11 cellular contexts compared by ENCODE assay signal in the genomic region with DNA sequence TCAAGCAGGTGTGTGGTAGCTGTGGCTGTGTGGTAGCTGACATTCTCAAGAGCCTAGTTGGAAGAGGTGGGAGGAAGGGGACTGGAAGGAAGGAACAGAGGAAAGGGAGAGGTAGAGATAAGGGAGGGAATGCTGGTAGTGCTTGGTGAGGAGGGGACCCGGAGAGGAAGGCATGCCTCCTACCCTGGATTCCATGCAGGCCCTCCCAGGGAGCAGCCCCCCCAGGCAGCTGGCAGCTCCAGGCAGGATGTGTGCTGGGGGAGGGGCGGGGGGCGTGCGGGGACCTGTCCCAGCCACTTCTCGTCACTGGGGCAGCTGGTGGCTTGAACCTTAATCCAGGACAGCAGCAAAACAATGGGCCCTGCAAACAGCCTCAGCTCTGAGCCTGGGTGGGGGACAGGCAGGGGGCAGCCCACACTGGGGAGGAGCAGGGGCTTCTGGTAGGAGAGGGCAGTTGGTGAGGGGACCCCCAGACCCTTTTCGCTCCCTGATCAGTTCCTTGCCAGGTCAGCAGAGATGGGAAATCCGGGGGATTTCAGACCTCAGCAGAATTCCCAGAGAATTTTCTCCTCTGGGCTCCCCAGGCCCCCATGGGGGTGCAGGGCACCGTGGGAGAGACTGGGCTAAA. TPM values are rescaled to one million over a fixed set of nuclear protein-coding genes. Genes with fewer than 3 reads are reported as not detected.
DNase-seq lines count a peak whose midpoint lies in the region; ATAC-seq, FAIRE-seq and TF ChIP-seq lines count a peak whose summit lies in the region.
"Had no signal": no experiment of that assay in that cellular context is flagged by ENCODE, and none has a peak within 500 bp of the region (broad histone marks: within the 10 kb centered on the region; RNA-seq: fewer than 3 reads in every experiment).

No MANE protein-coding gene starts in this region.

- peak overlapping the region in 1 of 2 donors; percentile 74 for H3K27ac ChIP-seq in prostate gland

- H3K36me3 Mint-ChIP-seq in glutamatergic neuron (ENCODE audit: unreplicated experiment), result no peaks in the 10 kb centered on the region
- H3K36me3 Mint-ChIP-seq: activated naive CD4-positive, alpha-beta T cell treated with anti-CD3 and anti-CD28 coated beads, Interleukin-2, amount 50 U/mL, for 24 hours; immature natural killer cell had no signal

- TF ChIP-seq CTCF in D721Med (IDR thresholded peaks at IDR 0.05; ENCODE audit: insufficient read depth, missing control alignments), result no peak
- no peak for TF ChIP-seq CTCF in epithelial cell of esophagus (IDR thresholded peaks at IDR 0.05; ENCODE audit: insufficient read depth, low read depth, low read length, missing control alignments)
- no peak for TF ChIP-seq CTCF in prostate gland (IDR thresholded peaks at IDR 0.05)
- TF ChIP-seq CTCF in glutamatergic neuron (IDR thresholded peaks at IDR 0.05; ENCODE audit: partially characterized antibody, unreplicated experiment), result no peak

- H3K27ac Mint-ChIP-seq in glutamatergic neuron (ENCODE audit: unreplicated experiment), result no peak overlapping the region
- H3K27ac Mint-ChIP-seq: activated naive CD4-positive, alpha-beta T cell treated with anti-CD3 and anti-CD28 coated beads, Interleukin-2, amount 50 U/mL, for 24 hours; immature natural killer cell had no signal

- H3K4me1 ChIP-seq in prostate gland (replicated peaks), result peaks cover 5% of the 10 kb centered on the region
- H3K4me1 ChIP-seq: HAP-1 had no signal

- intact Hi-C loops in prostate gland (cut with DNase I), result no loop called here

- H3K4me3 ChIP-seq in epithelial cell of esophagus (ENCODE audit: low read length) (peak overlapping the region; percentile 64), prostate gland (no peak overlapping the region)
- H3K4me3 ChIP-seq: HAP-1 had no signal

- DNase-seq in D721Med (ENCODE audit: insufficient read length, low spot score) (peak; percentile 15), NCI-H524 (lab: John Stamatoyannopoulos, UW) (peak; percentile 51 to 82), epithelial cell of esophagus (ENCODE audit: low read depth) (no peak), prostate gland (ENCODE audit: low spot score) (peak; percentile 27), glutamatergic neuron (no peak), NCI-H2227 (lab: John Stamatoyannopoulos, UW; ENCODE audit: unreplicated experiment) (no peak)
- DNase-seq in activated CD4-positive, CD25-positive, alpha-beta regulatory T cell treated with anti-CD3 and anti-CD28 coated beads, Interleukin-2, amount 50 U/mL, for 72 hours, result no peak
- DNase-seq: immature natural killer cell had no signal

- H3K4me3 Mint-ChIP-seq in glutamatergic neuron (ENCODE audit: unreplicated experiment), result no peak overlapping the region

- peaks cover 14% of the 10 kb centered on the region for H3K9me3 Mint-ChIP-seq in glutamatergic neuron (ENCODE audit: unreplicated experiment)
- H3K9me3 Mint-ChIP-seq: activated naive CD4-positive, alpha-beta T cell treated with anti-CD3 and anti-CD28 coated beads, Interleukin-2, amount 50 U/mL, for 24 hours; immature natural killer cell had no signal

- peaks cover 39% of the 10 kb centered on the region for H3K4me1 Mint-ChIP-seq in glutamatergic neuron (ENCODE audit: low read depth, unreplicated experiment)

- peaks cover 19% of the 10 kb centered on the region for H3K27me3 Mint-ChIP-seq in glutamatergic neuron (ENCODE audit: unreplicated experiment)

- FAIRE-seq in D721Med (lab: Jason Lieb, UNC), result no peak

- no peaks in the 10 kb centered on the region for H3K9me3 ChIP-seq in prostate gland
- H3K9me3 ChIP-seq: HAP-1 had no signal

- H3K36me3 ChIP-seq in prostate gland, result no peaks in the 10 kb centered on the region
- H3K36me3 ChIP-seq: HAP-1 had no signal

- no peak for ATAC-seq in HG03457 (IDR thresholded peaks at IDR 0.05; ENCODE audit: unreplicated experiment)

- 29% methylated on average over 8 of the region's 8 CpGs for WGBS in prostate gland

- no peaks in the 10 kb centered on the region for H3K27me3 ChIP-seq in prostate gland (replicated peaks; ENCODE audit: insufficient read depth)

- TF ChIP-seq POLR2A in prostate gland (IDR thresholded peaks at IDR 0.05), result no peak

RNA-seq across cellular contexts. Expression of gene ARHGAP23, which starts 27.1 kb away (rescaled TPM):
- total RNA-seq in prostate gland, result 100 to 1,000 TPM in 1 of 2 donors, 10 to 100 TPM in 1; 27.3 to 204 TPM
- 23.6 TPM for total RNA-seq in glutamatergic neuron (ENCODE audit: unreplicated experiment)

Comparison
In these comparisons a context has a peak if more than half of its experiments do, and no peak if none do; other contexts are left out.
1. DNase-seq: peak in D721Med (single experiment), NCI-H524 (2 of 2) and prostate gland (single experiment); none in epithelial cell of esophagus (single experiment), glutamatergic neuron (single experiment), activated CD4-positive, CD25-positive, alpha-beta regulatory T cell treated with anti-CD3 and anti-CD28 coated beads, Interleukin-2, amount 50 U/mL, for 72 hours (single experiment) and NCI-H2227 (single experiment).